In the genomic region with DNA sequence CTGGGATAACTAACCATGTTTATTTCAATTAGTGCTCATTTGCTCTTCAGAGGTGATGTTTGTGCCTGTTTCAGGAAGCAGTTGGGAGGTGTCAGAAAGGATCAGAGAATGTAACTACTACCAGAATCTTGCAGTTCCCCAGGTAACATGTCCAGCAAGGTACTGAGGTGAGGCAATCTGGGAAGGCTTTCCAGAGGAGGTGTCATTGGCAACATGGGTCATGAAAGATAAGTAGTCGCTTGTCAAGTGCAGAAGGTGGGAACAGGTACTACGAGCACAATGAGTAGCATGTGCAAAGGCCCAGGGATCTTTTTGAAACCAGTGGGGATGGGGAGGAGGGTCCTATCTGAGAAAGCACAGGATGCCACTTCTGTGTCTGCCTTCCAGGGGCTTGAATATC, we compare ENCODE assay signal across 11 cellular contexts. TPM values are rescaled to one million over a fixed set of nuclear protein-coding genes. Genes with fewer than 3 reads are reported as not detected.
"Had no signal": no experiment of that assay in that cellular context is flagged by ENCODE, and none has a peak within 500 bp of the region (broad histone marks: within the 10 kb centered on the region; RNA-seq: fewer than 3 reads in every experiment).

No MANE protein-coding gene starts in this region.

- H3K27ac Mint-ChIP-seq: IgD-negative memory B cell had no signal

- H3K27ac ChIP-seq: HL-60, KMS-11 had no signal

- H3K9ac ChIP-seq: KMS-11 had no signal

- DNase-seq: IMR-90, Karpas-422, KBM-7, KG1 had no signal

- H3K4me1 Mint-ChIP-seq: IgD-negative memory B cell had no signal

- FAIRE-seq: HepG2, HTR-8/SVneo had no signal

- ATAC-seq: HepG2 had no signal

- H3K4me2 ChIP-seq: KMS-11 had no signal

- H3K4me3 Mint-ChIP-seq: IgD-negative memory B cell had no signal

- H3K36me3 Mint-ChIP-seq: IgD-negative memory B cell had no signal

RNA-seq across cellular contexts. Expression of a gene that starts 4.8 kb away (rescaled TPM):
- total RNA-seq: HepG2, HT-29, HT1080, IMR-90 had no signal
- polyA plus RNA-seq: HepG2, IgD-negative memory B cell, IMR-90 had no signal
